In genomic region chr1:112312879-112313278, GRCh38 we compare ENCODE assay signal across 22 cellular contexts.
DNase-seq lines count a peak whose midpoint lies in the region; FAIRE-seq and TF ChIP-seq lines count a peak whose summit lies in the region.
"Had no signal": no experiment of that assay in that cellular context is flagged by ENCODE, and none has a peak within 500 bp of the region (broad histone marks: within the 10 kb centered on the region; RNA-seq: fewer than 3 reads in every experiment).

No MANE protein-coding gene starts in this region.

- FAIRE-seq in astrocyte (lab: Jason Lieb, UNC), result no peak
- FAIRE-seq: A204.1, D721Med, GM12891 had no signal

- H3K9me3 ChIP-seq in SJCRH30 (replicated peaks), result no peaks in the 10 kb centered on the region
- H3K9me3 ChIP-seq in astrocyte (ENCODE audit: insufficient read depth, low read depth, low read length), result no peaks in the 10 kb centered on the region
- H3K9me3 ChIP-seq in endodermal cell (ENCODE audit: control insufficient read depth, low read length), result no peaks in the 10 kb centered on the region
- H3K9me3 ChIP-seq in spleen, result no peaks in the 10 kb centered on the region
- H3K9me3 ChIP-seq: BLaER1 had no signal

- peaks cover 28% of the 10 kb centered on the region for H3K27me3 Mint-ChIP-seq in astrocyte (ENCODE audit: low read depth, unreplicated experiment)
- peaks cover 57% of the 10 kb centered on the region for H3K27me3 Mint-ChIP-seq in endodermal cell (ENCODE audit: insufficient read depth)

- in situ Hi-C loops in GM13976 (cut with MboI; ENCODE audit: low sequenced_read_pairs, unreplicated experiment), result no loop called here

- intact Hi-C loops in spleen (cut with DNase I; ENCODE audit: low total_unique reads), result no loop called here

- H3K4me3 Mint-ChIP-seq in astrocyte (ENCODE audit: unreplicated experiment) (no peak overlapping the region), endodermal cell (no peak overlapping the region)
- H3K4me3 Mint-ChIP-seq: B cell; CD4-positive, alpha-beta T cell; CD8-positive, alpha-beta memory T cell; H9 had no signal

- H3K36me3 Mint-ChIP-seq in astrocyte (ENCODE audit: low read depth, unreplicated experiment), result no peaks in the 10 kb centered on the region
- no peaks in the 10 kb centered on the region for H3K36me3 Mint-ChIP-seq in endodermal cell (ENCODE audit: low read depth)
- H3K36me3 Mint-ChIP-seq: CD8-positive, alpha-beta memory T cell had no signal

- H3K9me3 Mint-ChIP-seq in astrocyte (ENCODE audit: unreplicated experiment) (no peaks in the 10 kb centered on the region), endodermal cell (no peaks in the 10 kb centered on the region)
- H3K9me3 Mint-ChIP-seq: CD4-positive, alpha-beta T cell; CD8-positive, alpha-beta memory T cell had no signal

- TF ChIP-seq CTCF in astrocyte (IDR thresholded peaks at IDR 0.05; ENCODE audit: insufficient read depth, low read depth, low read length), result no peak
- TF ChIP-seq CTCF in endodermal cell (conservative IDR thresholded peaks at IDR 0.05), result no peak
- TF ChIP-seq CTCF in spleen (IDR thresholded peaks at IDR 0.05 in 8 of 11, conservative IDR thresholded peaks at IDR 0.05 in 3 of 11), result no peak
- no peak for TF ChIP-seq CTCF in GM13976 (IDR thresholded peaks at IDR 0.05; ENCODE audit: borderline replicate concordance, control extremely low read depth, extremely low read depth, insufficient read depth, missing control alignments)

- H3K27me3 ChIP-seq in SJCRH30 (no peaks in the 10 kb centered on the region), astrocyte (ENCODE audit: insufficient read depth, low read length) (peaks cover 5% of the 10 kb centered on the region), endodermal cell (ENCODE audit: control insufficient read depth, insufficient read depth, low read length, poor library complexity, severe bottlenecking) (peaks cover 32% of the 10 kb centered on the region), spleen (replicated peaks in 1 of 7) (peaks cover 0 to 24% (median 0%) of the 10 kb centered on the region in 7 donors)
- H3K27me3 ChIP-seq: BLaER1 had no signal

- H3K4me1 ChIP-seq in SJCRH30 (peaks cover 65% of the 10 kb centered on the region), astrocyte (ENCODE audit: insufficient read depth, low read length) (no peaks in the 10 kb centered on the region), endodermal cell (ENCODE audit: control insufficient read depth, insufficient read depth, low read length) (no peaks in the 10 kb centered on the region), spleen (peaks cover 0 to 8% (median 0%) of the 10 kb centered on the region in 6 donors)
- H3K4me1 ChIP-seq: BLaER1 had no signal

- peak overlapping the region; percentile 35 for H3K4me3 ChIP-seq in SJCRH30
- no peak overlapping the region for H3K4me3 ChIP-seq in astrocyte (ENCODE audit: insufficient read depth, low read depth, low read length)
- H3K4me3 ChIP-seq in endodermal cell (ENCODE audit: low read length), result no peak overlapping the region
- no peak overlapping the region for H3K4me3 ChIP-seq in spleen
- H3K4me3 ChIP-seq: BLaER1 had no signal

- H3K36me3 ChIP-seq in SJCRH30 (no peaks in the 10 kb centered on the region), astrocyte (ENCODE audit: insufficient read depth, low read length) (no peaks in the 10 kb centered on the region), endodermal cell (ENCODE audit: control insufficient read depth, insufficient read depth, low read length) (no peaks in the 10 kb centered on the region), spleen (no peaks in the 10 kb centered on the region)
- H3K36me3 ChIP-seq: BLaER1 had no signal

- H4K20me1 ChIP-seq in astrocyte (ENCODE audit: insufficient read depth, low read length), result no peaks in the 10 kb centered on the region
- H4K20me1 ChIP-seq: BLaER1 had no signal

- H3K9ac ChIP-seq in astrocyte (ENCODE audit: low read length), result no peak overlapping the region
- no peak overlapping the region for H3K9ac ChIP-seq in endodermal cell (ENCODE audit: extremely low read depth, low read length, poor library complexity, severe bottlenecking)
- H3K9ac ChIP-seq: BLaER1 had no signal

- H2AFZ ChIP-seq in astrocyte (ENCODE audit: low read depth, low read length), result no peak overlapping the region

- DNase-seq in SJCRH30 (peak in 1 of 2 experiments; percentile 40), astrocyte (ENCODE audit: low read depth) (no peak), endodermal cell (peak; percentile 71), spleen (no peak), cerebellar cortex (ENCODE audit: low spot score) (no peak), CD1c-positive myeloid dendritic cell (ENCODE audit: extremely low spot score) (no peak), GM13976 (ENCODE audit: low spot score) (no peak)
- DNase-seq: CD4-positive, alpha-beta T cell; CD8-positive, alpha-beta memory T cell; DMS 273 treated with DMSO at 0.1 percent for 48 hours; DMS53; DMS79 treated with DMSO at 0.1 percent for 48 hours; GF-D8; GOT3; H9 had no signal

- H3K4me1 Mint-ChIP-seq in astrocyte (ENCODE audit: low read depth, unreplicated experiment) (no peaks in the 10 kb centered on the region), endodermal cell (peaks cover 15% of the 10 kb centered on the region)
- H3K4me1 Mint-ChIP-seq: B cell; CD8-positive, alpha-beta memory T cell had no signal

- H3K4me2 ChIP-seq in astrocyte (ENCODE audit: low read length), result no peak overlapping the region
- H3K4me2 ChIP-seq: BLaER1 had no signal

- H3K27ac ChIP-seq in SJCRH30 (peak overlapping the region; percentile 77), astrocyte (ENCODE audit: low read depth, low read length) (no peak overlapping the region), endodermal cell (ENCODE audit: low read depth, low read length) (no peak overlapping the region), spleen (peak overlapping the region in 5 of 8 donors; percentile 5 to 66 (median 44))
- H3K27ac ChIP-seq: 22Rv1, BLaER1, C4-2B had no signal

- TF ChIP-seq POLR2A in spleen (IDR thresholded peaks at IDR 0.05), result no peak

- H3K27ac Mint-ChIP-seq in astrocyte (ENCODE audit: unreplicated experiment) (peak overlapping the region; percentile 27), endodermal cell (no peak overlapping the region)
- H3K27ac Mint-ChIP-seq: B cell; CD4-positive, alpha-beta T cell; CD8-positive, alpha-beta memory T cell; H9 had no signal

- H3K79me2 ChIP-seq in astrocyte (ENCODE audit: insufficient read depth, low read length), result no peaks in the 10 kb centered on the region

- 78 to 87% methylated on average over 4 to 5 of the region's 5 CpGs for WGBS in endodermal cell (ENCODE audit: insufficient coverage in 1 of 2, insufficient read length in 1 of 2), 2 experiments
- WGBS in spleen, 5 donors, result 54 to 69% (median 63%) methylated on average over 4 to 5 of the region's 5 CpGs

Comparison
In these comparisons a context has a peak if more than half of its experiments do, and no peak if none do; other contexts are left out.
1. H3K27ac ChIP-seq: peak in SJCRH30 (single experiment) and spleen (5 of 8); none in astrocyte (single experiment) and endodermal cell (single experiment).